Comparison of ENCODE assay signal across 28 cellular contexts in genomic region chr5:58016892-58017291, GRCh38.
"Had no signal": no experiment of that assay in that cellular context is flagged by ENCODE, and none has a peak within 500 bp of the region (broad histone marks: within the 10 kb centered on the region; RNA-seq: fewer than 3 reads in every experiment).

No MANE protein-coding gene starts in this region.

- H3K36me3 Mint-ChIP-seq: activated naive CD8-positive, alpha-beta T cell; memory B cell; naive thymus-derived CD4-positive, alpha-beta T cell; stimulated activated naive B cell treated with anti-CD40 and anti-IgM and Interleukin-4, amounts not matched to agents 10 μg/mL and 1 μg/mL and 100 μg/mL, for 72 hours; WTC11 had no signal

- H3K27me3 ChIP-seq: adrenal gland, sigmoid colon, transverse colon, uterus had no signal

- H3K4me3 ChIP-seq: adrenal gland, coronary artery, mucosa of descending colon, sigmoid colon, transverse colon, uterus had no signal

- H3K9me3 Mint-ChIP-seq: activated T-cell treated with anti-CD3 and anti-CD28 coated beads, Interleukin-2, amount 50 U/mL, for 4 hours; activated T-helper 2 cell treated with anti-CD3 and anti-CD28 coated beads, Interferon-gamma antibody, Interleukin-2, Interleukin-4, amounts not matched to agents 10 μg/mL and 5 μg/mL and 100 μg/mL, durations not matched to agents 14 hours and 24 hours and 36 hours; memory B cell; neural crest cell; stimulated activated naive B cell treated with anti-CD40 and anti-IgM and Interleukin-4, amounts not matched to agents 10 μg/mL and 1 μg/mL and 100 μg/mL, for 72 hours; T-helper 1 cell treated with Interleukin-12 subunit alpha and Interleukin-12 subunit beta and Interleukin-4 antibody, amounts not matched to agents 30 μg/mL and 1 μg/mL, for 36 hours; WTC11 had no signal

- H3K9me3 ChIP-seq: adrenal gland, mucosa of descending colon, sigmoid colon, transverse colon, uterus had no signal

- H3K4me1 Mint-ChIP-seq: activated CD4-positive, alpha-beta T cell treated with anti-CD3 and anti-CD28 coated beads for 36 hours; memory B cell; naive thymus-derived CD4-positive, alpha-beta T cell; stimulated activated naive B cell treated with anti-CD40 and anti-IgM and Interleukin-4, amounts not matched to agents 10 μg/mL and 1 μg/mL and 100 μg/mL, for 72 hours had no signal

- H3K27ac Mint-ChIP-seq: activated CD4-positive, alpha-beta T cell treated with anti-CD3 and anti-CD28 coated beads for 36 hours; activated naive CD8-positive, alpha-beta T cell; activated T-helper 2 cell treated with anti-CD3 and anti-CD28 coated beads, Interferon-gamma antibody, Interleukin-2, Interleukin-4, amounts not matched to agents 10 μg/mL and 5 μg/mL and 100 μg/mL, durations not matched to agents 14 hours and 24 hours and 36 hours; memory B cell; naive thymus-derived CD4-positive, alpha-beta T cell; progenitor cell of endocrine pancreas; stimulated activated naive B cell treated with anti-CD40 and anti-IgM and Interleukin-4, amounts not matched to agents 10 μg/mL and 1 μg/mL and 100 μg/mL, for 72 hours; T-helper 1 cell treated with Interleukin-12 subunit alpha and Interleukin-12 subunit beta and Interleukin-4 antibody, amounts not matched to agents 30 μg/mL and 1 μg/mL, for 36 hours; WTC11 had no signal

- H3K27ac ChIP-seq: adrenal gland, coronary artery, sigmoid colon, transverse colon, uterus had no signal

- ATAC-seq: activated CD4-positive, alpha-beta T cell treated with anti-CD3 and anti-CD28 coated beads for 36 hours; activated T-cell treated with anti-CD3 and anti-CD28 coated beads, Interleukin-2, amount 50 U/mL, for 4 hours; left ventricle myocardium superior; mucosa of descending colon; naive thymus-derived CD4-positive, alpha-beta T cell; stimulated activated naive B cell treated with anti-CD40 and anti-IgM and Interleukin-4, amounts not matched to agents 10 μg/mL and 1 μg/mL and 100 μg/mL, for 72 hours; WTC11 had no signal

- H3K4me3 Mint-ChIP-seq: activated CD4-positive, alpha-beta T cell treated with anti-CD3 and anti-CD28 coated beads for 36 hours; activated naive CD8-positive, alpha-beta T cell; activated T-cell treated with anti-CD3 and anti-CD28 coated beads, Interleukin-2, amount 50 U/mL, for 4 hours; memory B cell; naive thymus-derived CD4-positive, alpha-beta T cell; neural crest cell; stimulated activated naive B cell treated with anti-CD40 and anti-IgM and Interleukin-4, amounts not matched to agents 10 μg/mL and 1 μg/mL and 100 μg/mL, for 72 hours; T-helper 1 cell treated with Interleukin-12 subunit alpha and Interleukin-12 subunit beta and Interleukin-4 antibody, amounts not matched to agents 30 μg/mL and 1 μg/mL, for 36 hours; WTC11 had no signal

- DNase-seq: activated CD4-positive, alpha-beta T cell treated with anti-CD3 and anti-CD28 coated beads for 36 hours; activated CD4-positive, alpha-beta T cell treated with anti-CD3 and anti-CD28 coated beads, Interleukin-2, amount 50 U/mL, for 4 hours; activated CD8-positive, alpha-beta memory T cell treated with anti-CD3 and anti-CD28 coated beads for 24 hours; activated CD8-positive, alpha-beta memory T cell treated with anti-CD3 and anti-CD28 coated beads, Interleukin-2, amount 50 U/mL, for 48 hours; activated naive CD4-positive, alpha-beta T cell; activated T-cell treated with anti-CD3 and anti-CD28 coated beads, Interleukin-2, amount 50 U/mL, for 4 hours; adrenal gland; cerebellar nuclear complex; foreskin melanocyte; left ventricle myocardium superior; mucosa of descending colon; naive thymus-derived CD4-positive, alpha-beta T cell; retina; sigmoid colon; stimulated activated CD4-positive, alpha-beta T cell treated with anti-CD3 and anti-CD28 coated beads, Interleukin-2, amount 100 ng/mL, for 48 hours; stimulated activated CD8-positive, alpha-beta memory T cell treated with anti-CD3 and anti-CD28 coated beads, Interleukin-4, amount 100 ng/mL, for 48 hours; stimulated activated naive B cell treated with anti-CD40 and anti-IgM and Interleukin-4, amounts not matched to agents 10 μg/mL and 1 μg/mL and 100 μg/mL, for 72 hours; T1000; transverse colon; uterus had no signal

- H3K27me3 Mint-ChIP-seq: activated CD4-positive, alpha-beta T cell treated with anti-CD3 and anti-CD28 coated beads for 36 hours; progenitor cell of endocrine pancreas; stimulated activated naive B cell treated with anti-CD40 and anti-IgM and Interleukin-4, amounts not matched to agents 10 μg/mL and 1 μg/mL and 100 μg/mL, for 72 hours had no signal

- H3K36me3 ChIP-seq: adrenal gland, sigmoid colon, transverse colon, uterus had no signal

- H3K4me1 ChIP-seq: adrenal gland, sigmoid colon, transverse colon, uterus had no signal
